In the genomic region with DNA sequence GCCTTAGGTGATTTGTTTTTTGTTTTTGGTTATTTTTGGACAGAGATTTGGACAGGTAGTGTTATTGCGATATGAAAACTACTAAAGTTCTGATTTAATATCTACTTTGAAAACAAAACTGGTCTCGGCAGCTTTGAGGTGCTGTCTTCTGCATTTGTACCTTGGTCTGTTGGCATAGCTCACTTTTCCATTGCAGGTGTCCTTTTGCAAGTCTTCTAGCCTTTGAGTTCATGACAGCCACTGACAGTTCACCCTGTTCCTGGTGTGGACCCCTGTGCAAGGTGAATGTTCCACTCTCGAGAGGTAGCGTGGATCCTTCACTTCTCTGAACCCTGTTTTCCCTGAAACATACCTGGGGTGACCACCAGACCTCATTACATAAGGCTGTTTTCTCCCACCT, we compare ENCODE assay signal across 20 cellular contexts. TPM values are rescaled to one million over a fixed set of nuclear protein-coding genes. Genes with fewer than 3 reads are reported as not detected.
"Had no signal": no experiment of that assay in that cellular context is flagged by ENCODE, and none has a peak within 500 bp of the region (broad histone marks: within the 10 kb centered on the region; RNA-seq: fewer than 3 reads in every experiment).

No MANE protein-coding gene starts in this region.

- H3K4me3 Mint-ChIP-seq: activated T-cell treated with anti-CD3 and anti-CD28 coated beads, Interleukin-2, amount 50 U/mL, for 72 hours; central memory CD8-positive, alpha-beta T cell; memory B cell; naive thymus-derived CD8-positive, alpha-beta T cell; stimulated activated naive B cell treated with anti-CD40 and anti-IgM and Interleukin-4, amounts not matched to agents 10 μg/mL and 1 μg/mL and 100 μg/mL, for 72 hours had no signal

- ATAC-seq: activated T-cell treated with anti-CD3 and anti-CD28 coated beads, Interleukin-2, amount 50 U/mL, for 72 hours; heart right ventricle; mucosa of descending colon; naive thymus-derived CD8-positive, alpha-beta T cell; stimulated activated naive B cell treated with anti-CD40 and anti-IgM and Interleukin-4, amounts not matched to agents 10 μg/mL and 1 μg/mL and 100 μg/mL, for 72 hours had no signal

- DNase-seq: activated CD4-positive, CD25-positive, alpha-beta regulatory T cell treated with anti-CD3 and anti-CD28 coated beads, Interleukin-2, amount 50 U/mL, for 72 hours; activated effector memory CD4-positive, alpha-beta T cell treated with anti-CD3 and anti-CD28 coated beads, Interleukin-2, amount 50 U/mL, for 16 hours; activated naive CD4-positive, alpha-beta T cell treated with anti-CD3 and anti-CD28 coated beads, Interleukin-2, amount 50 U/mL, for 16 hours; activated T-cell treated with anti-CD3 and anti-CD28 coated beads, Interleukin-2, amount 50 U/mL, for 72 hours; aorta; heart right ventricle; left ventricle myocardium inferior; mucosa of descending colon; naive thymus-derived CD8-positive, alpha-beta T cell; ovary; sigmoid colon; spleen; stimulated activated naive B cell treated with anti-CD40 and anti-IgM and Interleukin-4, amounts not matched to agents 10 μg/mL and 1 μg/mL and 100 μg/mL, for 72 hours; T-helper 1 cell; T1000 had no signal

- H3K9me3 ChIP-seq: esophagus muscularis mucosa, heart right ventricle, left ventricle myocardium inferior, mucosa of descending colon, ovary, sigmoid colon, spleen had no signal

- H3K27ac Mint-ChIP-seq: activated T-cell treated with anti-CD3 and anti-CD28 coated beads, Interleukin-2, amount 50 U/mL, for 72 hours; memory B cell; stimulated activated naive B cell treated with anti-CD40 and anti-IgM and Interleukin-4, amounts not matched to agents 10 μg/mL and 1 μg/mL and 100 μg/mL, for 72 hours had no signal

- H3K9me3 Mint-ChIP-seq: activated T-cell treated with anti-CD3 and anti-CD28 coated beads, Interleukin-2, amount 50 U/mL, for 72 hours; central memory CD8-positive, alpha-beta T cell; memory B cell; naive thymus-derived CD8-positive, alpha-beta T cell; stimulated activated naive B cell treated with anti-CD40 and anti-IgM and Interleukin-4, amounts not matched to agents 10 μg/mL and 1 μg/mL and 100 μg/mL, for 72 hours had no signal

- H3K27me3 Mint-ChIP-seq: central memory CD8-positive, alpha-beta T cell; memory B cell; stimulated activated naive B cell treated with anti-CD40 and anti-IgM and Interleukin-4, amounts not matched to agents 10 μg/mL and 1 μg/mL and 100 μg/mL, for 72 hours had no signal

- FAIRE-seq: endothelial cell of umbilical vein had no signal

- H3K4me3 ChIP-seq: coronary artery, esophagus muscularis mucosa, heart right ventricle, left ventricle myocardium inferior, mucosa of descending colon, ovary, sigmoid colon, spleen had no signal

- H3K27ac ChIP-seq: coronary artery, esophagus muscularis mucosa, heart right ventricle, left ventricle myocardium inferior, ovary, sigmoid colon, spleen had no signal

- H3K27me3 ChIP-seq: esophagus muscularis mucosa, heart right ventricle, ovary, sigmoid colon, spleen had no signal

- H3K36me3 ChIP-seq: ovary had no signal

RNA-seq across cellular contexts. Expression of gene ST14, which starts 44.9 kb away (rescaled TPM):
- total RNA-seq: activated T-cell treated with anti-CD3 and anti-CD28 coated beads, Interleukin-2, amount 50 U/mL, for 72 hours; endothelial cell of umbilical vein had no signal
- polyA plus RNA-seq: naive thymus-derived CD8-positive, alpha-beta T cell had no signal
